In the genomic region with DNA sequence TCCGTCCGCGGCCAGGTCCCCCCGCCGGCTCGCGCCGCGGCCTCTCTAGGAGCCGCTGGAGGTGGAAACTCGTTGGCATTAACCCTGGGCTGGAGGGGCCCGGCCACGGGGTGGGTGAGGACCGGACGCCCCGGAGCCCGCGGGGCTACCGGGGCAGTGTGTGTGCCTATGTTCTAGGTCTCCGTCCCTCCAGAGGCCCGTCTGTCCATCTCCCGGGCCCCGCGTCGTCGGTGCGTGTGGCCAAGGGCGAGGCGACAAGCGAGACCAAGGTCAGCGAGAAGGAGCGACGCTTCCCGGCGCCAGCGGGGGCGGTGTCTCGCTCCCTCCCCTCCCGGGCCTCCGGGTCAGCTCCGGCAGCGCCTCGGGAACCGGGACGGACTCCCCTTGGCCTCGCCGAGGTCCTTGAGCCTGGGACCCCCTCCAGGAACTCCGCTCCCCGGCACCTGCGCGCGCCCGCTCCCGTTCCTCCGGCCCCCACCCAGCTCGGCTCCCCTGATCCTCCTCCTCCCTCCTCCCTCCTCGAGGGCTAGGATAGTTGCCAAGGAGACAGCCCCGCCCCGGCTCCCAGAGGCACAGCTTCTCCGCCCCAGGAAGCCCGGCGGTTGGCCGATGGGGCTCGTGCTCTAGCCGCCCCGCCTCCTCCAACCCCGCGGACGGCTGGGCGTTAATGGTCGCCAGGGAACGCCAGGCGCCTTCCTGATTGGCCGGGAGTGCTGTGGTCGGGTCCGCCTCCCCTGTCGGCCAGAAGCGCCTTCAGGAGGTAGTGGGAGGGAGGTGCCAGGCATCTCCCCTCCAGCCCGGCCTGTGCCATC, we compare ENCODE assay signal across 8 cellular contexts. TPM values are rescaled to one million over a fixed set of nuclear protein-coding genes. Genes with fewer than 3 reads are reported as not detected.
DNase-seq lines count a peak whose midpoint lies in the region; ATAC-seq and TF ChIP-seq lines count a peak whose summit lies in the region.

No MANE protein-coding gene starts in this region.

- H3K4me1 ChIP-seq in DND-41 (ENCODE audit: insufficient read depth, low read length) = peaks cover 29% of the 10 kb centered on the region
- H3K4me1 ChIP-seq in muscle layer of duodenum (ENCODE audit: control insufficient read depth in 1 of 2, insufficient read depth in 2 of 2, low read length in 2 of 2) = peaks cover 6 to 25% of the 10 kb centered on the region in 2 donors

- H3K27me3 ChIP-seq in DND-41 (ENCODE audit: insufficient read depth, low read length, poor library complexity) = no peaks in the 10 kb centered on the region
- no peaks in the 10 kb centered on the region for H3K27me3 ChIP-seq in muscle layer of duodenum (ENCODE audit: low read depth, low read length)

- DNase-seq in DND-41 = peak; percentile 97
- DNase-seq in KG1 (lab: John Stamatoyannopoulos, UW) = peak; percentile 95
- peak; percentile 97 to 98 for DNase-seq in activated T-cell treated with anti-CD3 and anti-CD28 coated beads, Interleukin-2, amount 50 U/mL, for 48 hours
- peak; percentile 88 for DNase-seq in stimulated activated CD8-positive, alpha-beta memory T cell treated with anti-CD3 and anti-CD28 coated beads, Interleukin-7, amount 100 ng/mL, for 24 hours (ENCODE audit: low read depth)

- H3K27ac ChIP-seq in DND-41 (ENCODE audit: low read length) = peak overlapping the region; percentile 89
- peak overlapping the region; percentile 94 for H3K27ac ChIP-seq in muscle layer of duodenum (ENCODE audit: low read length)

- H2AFZ ChIP-seq in DND-41 (ENCODE audit: low read depth, low read length) = peak overlapping the region; percentile 78

- H3K9me3 ChIP-seq in DND-41 (ENCODE audit: insufficient read depth, low read length, severe bottlenecking) (no peaks in the 10 kb centered on the region), muscle layer of duodenum (ENCODE audit: control insufficient read depth in 1 of 2, low read length in 2 of 2) (no peaks in the 10 kb centered on the region)

- peaks cover 15% of the 10 kb centered on the region for H3K36me3 ChIP-seq in DND-41 (ENCODE audit: insufficient read depth, low read length)
- H3K36me3 ChIP-seq in muscle layer of duodenum (ENCODE audit: control insufficient read depth in 1 of 2, insufficient read depth in 2 of 2, low read length in 2 of 2) = peaks cover 4 to 25% of the 10 kb centered on the region in 2 donors

- TF ChIP-seq CTCF in DND-41 (IDR thresholded peaks at IDR 0.05; ENCODE audit: borderline replicate concordance, extremely low read depth, low read length, poor library complexity, severe bottlenecking) = peak; percentile 54

- no peaks in the 10 kb centered on the region for H4K20me1 ChIP-seq in DND-41 (ENCODE audit: insufficient read depth, low read length)

- H3K79me2 ChIP-seq in DND-41 (ENCODE audit: insufficient read depth, low read length) = peaks cover under 1% of the 10 kb centered on the region; the same call in 1 of the 2 replicates

- H3K9ac ChIP-seq in DND-41 (ENCODE audit: low read depth, low read length) = peak overlapping the region; percentile 84

- peak overlapping the region; percentile 84 for H3K4me2 ChIP-seq in DND-41 (ENCODE audit: insufficient read depth, low read length)

- H3K4me3 ChIP-seq in DND-41 (ENCODE audit: low read depth in 1 of 2, low read length in 2 of 2) (peak overlapping the region; percentile 80 to 82; a peak in 3 of 4 replicates), muscle layer of duodenum (ENCODE audit: low read depth in 1 of 2, low read length in 2 of 2) (peak overlapping the region; percentile 65 to 82)

- ATAC-seq in DND-41 (ENCODE audit: insufficient read depth, low read depth) = peak; percentile 91
- ATAC-seq in GM21723 (IDR thresholded peaks at IDR 0.05; ENCODE audit: unreplicated experiment) = peak; percentile 72
- peak; percentile 93 for ATAC-seq in esophagus mucosa

TF ChIP-seq in PFSK-1, 5 proteins besides CTCF, POLR2A, EP300 and RAD21:
- TF ChIP-seq FOXP2 (optimal IDR thresholded peaks at IDR 0.05; ENCODE audit: borderline replicate concordance, extremely low read depth, extremely low read length, insufficient read depth) (peak; percentile 64), SIN3A (IDR thresholded peaks at IDR 0.05; ENCODE audit: borderline replicate concordance, insufficient read depth, low read length) (peak; percentile 73; the same call in 1 of the 2 replicates), TAF1 (IDR thresholded peaks at IDR 0.05; ENCODE audit: borderline replicate concordance, insufficient read depth, low read length) (0 out of 2 replicates have a peak, but pooled peaks have one; percentile 26), POLR2AphosphoS5 (IDR thresholded peaks at IDR 0.05; ENCODE audit: low read depth, low read length) (peak; percentile 56; the same call in 1 of the 2 replicates)
- TF ChIP-seq, protein P1, sequence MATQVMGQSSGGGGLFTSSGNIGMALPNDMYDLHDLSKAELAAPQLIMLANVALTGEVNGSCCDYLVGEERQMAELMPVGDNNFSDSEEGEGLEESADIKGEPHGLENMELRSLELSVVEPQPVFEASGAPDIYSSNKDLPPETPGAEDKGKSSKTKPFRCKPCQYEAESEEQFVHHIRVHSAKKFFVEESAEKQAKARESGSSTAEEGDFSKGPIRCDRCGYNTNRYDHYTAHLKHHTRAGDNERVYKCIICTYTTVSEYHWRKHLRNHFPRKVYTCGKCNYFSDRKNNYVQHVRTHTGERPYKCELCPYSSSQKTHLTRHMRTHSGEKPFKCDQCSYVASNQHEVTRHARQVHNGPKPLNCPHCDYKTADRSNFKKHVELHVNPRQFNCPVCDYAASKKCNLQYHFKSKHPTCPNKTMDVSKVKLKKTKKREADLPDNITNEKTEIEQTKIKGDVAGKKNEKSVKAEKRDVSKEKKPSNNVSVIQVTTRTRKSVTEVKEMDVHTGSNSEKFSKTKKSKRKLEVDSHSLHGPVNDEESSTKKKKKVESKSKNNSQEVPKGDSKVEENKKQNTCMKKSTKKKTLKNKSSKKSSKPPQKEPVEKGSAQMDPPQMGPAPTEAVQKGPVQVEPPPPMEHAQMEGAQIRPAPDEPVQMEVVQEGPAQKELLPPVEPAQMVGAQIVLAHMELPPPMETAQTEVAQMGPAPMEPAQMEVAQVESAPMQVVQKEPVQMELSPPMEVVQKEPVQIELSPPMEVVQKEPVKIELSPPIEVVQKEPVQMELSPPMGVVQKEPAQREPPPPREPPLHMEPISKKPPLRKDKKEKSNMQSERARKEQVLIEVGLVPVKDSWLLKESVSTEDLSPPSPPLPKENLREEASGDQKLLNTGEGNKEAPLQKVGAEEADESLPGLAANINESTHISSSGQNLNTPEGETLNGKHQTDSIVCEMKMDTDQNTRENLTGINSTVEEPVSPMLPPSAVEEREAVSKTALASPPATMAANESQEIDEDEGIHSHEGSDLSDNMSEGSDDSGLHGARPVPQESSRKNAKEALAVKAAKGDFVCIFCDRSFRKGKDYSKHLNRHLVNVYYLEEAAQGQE (IDR thresholded peaks at IDR 0.05; ENCODE audit: insufficient read depth in 1 of 2, low read depth in 2 of 2, low read length in 2 of 2) = no peak

RNA-seq across cellular contexts. Expression of a gene that starts 0.7 kb away (rescaled TPM):
- 111 TPM for polyA plus RNA-seq in PFSK-1 (2012; ENCODE audit: insufficient read length, low read depth)
- total RNA-seq in esophagus mucosa = 11.7 TPM

RNA-seq across cellular contexts. Expression of a gene that starts 7.6 kb away (rescaled TPM):
- 2.6 TPM for polyA plus RNA-seq in PFSK-1 (2012; ENCODE audit: insufficient read length, low read depth)
- total RNA-seq in esophagus mucosa = 4.7 TPM

RNA-seq across cellular contexts. Expression of a gene that starts 31.1 kb away (rescaled TPM):
- polyA plus RNA-seq in PFSK-1 (2012; ENCODE audit: insufficient read length, low read depth) = 5.3 TPM
- 3.0 TPM for total RNA-seq in esophagus mucosa

RNA-seq across cellular contexts. Expression of a gene that starts 44.5 kb away (rescaled TPM):
- 7.0 TPM for polyA plus RNA-seq in PFSK-1 (2012; ENCODE audit: insufficient read length, low read depth)
- 9.7 TPM for total RNA-seq in esophagus mucosa

RNA-seq across cellular contexts. Expression of a gene that starts 54.5 kb away (rescaled TPM):
- polyA plus RNA-seq in PFSK-1 (2012; ENCODE audit: insufficient read length, low read depth) = not detected
- 2.0 TPM for total RNA-seq in esophagus mucosa

Comparison
In these comparisons a context has a peak if more than half of its experiments do, and no peak if none do; other contexts are left out.
1. Peak in every context shown above with its lines: DNase-seq, ATAC-seq, H3K4me3 ChIP-seq and H3K27ac ChIP-seq.